ENCODE assay signal across 8 cellular contexts in the genomic region with DNA sequence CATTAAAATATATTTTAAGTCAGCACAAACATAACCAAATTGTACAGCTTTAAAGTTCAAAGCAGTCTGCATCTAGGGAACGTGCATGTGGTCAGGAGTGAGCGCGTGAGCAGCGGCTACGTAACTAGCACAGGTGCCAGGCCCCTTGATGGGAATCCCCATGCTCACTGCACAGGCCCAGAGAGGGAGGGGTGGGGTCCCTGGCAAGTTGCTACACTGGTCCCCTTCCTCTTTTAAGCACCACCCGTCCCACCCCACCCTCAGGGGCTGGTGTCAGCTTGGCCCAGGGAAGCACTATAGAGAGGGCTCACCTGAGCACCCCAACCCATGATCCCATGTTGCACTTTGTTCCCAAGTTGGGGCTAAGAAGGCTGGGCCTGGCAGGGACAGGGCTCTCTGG. TPM values are rescaled to one million over a fixed set of nuclear protein-coding genes. Genes with fewer than 3 reads are reported as not detected.
DNase-seq lines count a peak whose midpoint lies in the region; ATAC-seq and TF ChIP-seq lines count a peak whose summit lies in the region.

No MANE protein-coding gene starts in this region.

- no peaks in the 10 kb centered on the region for H3K27me3 ChIP-seq in Loucy (ENCODE audit: insufficient read depth, low read length, poor library complexity, severe bottlenecking)
- no peaks in the 10 kb centered on the region for H3K27me3 ChIP-seq in mammary epithelial cell (ENCODE audit: insufficient read depth, low read length)
- H3K27me3 ChIP-seq in mesenchymal stem cell (ENCODE audit: control insufficient read depth in 1 of 2, insufficient read depth in 1 of 2, low read length in 2 of 2), result no peaks in the 10 kb centered on the region

- H3K4me1 Mint-ChIP-seq in CD14-positive monocyte, result peaks cover 24% of the 10 kb centered on the region

- in situ Hi-C loops in mammary epithelial cell (cut with MboI; ENCODE audit: low sequenced_read_pairs in 2 of 2), result no loop called here

- 10% methylated on average over 6 of the region's 6 CpGs for WGBS in mammary epithelial cell (ENCODE audit: low coverage, missing lambda C conversion rate)
- 69% methylated on average over 6 of the region's 6 CpGs for WGBS in mesenchymal stem cell

- no peak overlapping the region for H2BK5ac ChIP-seq in mesenchymal stem cell (ENCODE audit: low read depth, low read length, poor library complexity, severe bottlenecking)

- H3K4me1 ChIP-seq in Loucy (ENCODE audit: insufficient read depth, low read length, poor library complexity, severe bottlenecking), result peaks cover 17% of the 10 kb centered on the region
- H3K4me1 ChIP-seq in mammary epithelial cell (ENCODE audit: insufficient read depth, low read length), result peaks cover 19% of the 10 kb centered on the region
- H3K4me1 ChIP-seq in mesenchymal stem cell (ENCODE audit: control insufficient read depth, insufficient read depth, low read depth, low read length), result peaks cover 24% of the 10 kb centered on the region

- H3K4ac ChIP-seq in mesenchymal stem cell (ENCODE audit: low read depth in 1 of 2, low read length in 2 of 2), result peak overlapping the region in 1 of 2 experiments; percentile 92

- H3F3A ChIP-seq in Loucy (ENCODE audit: low read depth), result no peaks in the 10 kb centered on the region

- CTCF ChIA-PET in mammary epithelial cell (lab: Charles Lee; ENCODE audit: low non-redundant PET), result no interaction called here

- peak overlapping the region; percentile 95 for H3K9ac ChIP-seq in Loucy (ENCODE audit: low read depth, low read length, poor library complexity, severe bottlenecking)
- peak overlapping the region; percentile 86 for H3K9ac ChIP-seq in mammary epithelial cell (ENCODE audit: insufficient read depth, low read length)
- H3K9ac ChIP-seq in mesenchymal stem cell (ENCODE audit: low read length), result peak overlapping the region; percentile 98

- H3K9me3 Mint-ChIP-seq in CD14-positive monocyte, result no peaks in the 10 kb centered on the region

- dilution Hi-C loops in mammary epithelial cell (cut with HindIII; ENCODE audit: low sequenced_read_pairs), result no loop called here

- peak overlapping the region in 1 of 2 experiments; percentile 38 for H2BK12ac ChIP-seq in mesenchymal stem cell (ENCODE audit: low read length in 2 of 2)

- H3K79me1 ChIP-seq in mesenchymal stem cell (replicated peaks; ENCODE audit: low read length, poor library complexity, severe bottlenecking), result peaks cover 36% of the 10 kb centered on the region

- H3K23ac ChIP-seq in mesenchymal stem cell (ENCODE audit: low read length in 2 of 2), result peak overlapping the region in 1 of 2 experiments; percentile 29

- H3K27ac Mint-ChIP-seq in CD14-positive monocyte, result peak overlapping the region; percentile 90 to 97 (median 95)

- H3K9me3 ChIP-seq in Loucy (ENCODE audit: insufficient read depth, low read depth, low read length) (no peaks in the 10 kb centered on the region), mammary epithelial cell (replicated peaks; ENCODE audit: insufficient read depth, low read length) (no peaks in the 10 kb centered on the region), mesenchymal stem cell (ENCODE audit: control insufficient read depth, low read length) (no peaks in the 10 kb centered on the region)

- intact Hi-C loops in CD14-positive monocyte (cut with micrococcal nuclease), result loop anchor here (5.0 to 10.0 kb wide), 3 partner anchors 50 to 63 kb away; partner anchors contain the start of genes APEH (in 2 of the 2) and IP6K1 (in 2 of the 2)
- intact Hi-C loops in mammary epithelial cell (cut with micrococcal nuclease), result loop anchor here (5.0 kb wide), 1 partner anchor 183 kb away; no protein-coding TSS in a partner anchor

- peak overlapping the region; percentile 45 for H2AK5ac ChIP-seq in mesenchymal stem cell (ENCODE audit: low read length, severe bottlenecking)

- peak overlapping the region; percentile 95 for H3K4me2 ChIP-seq in Loucy (ENCODE audit: low read depth, low read length, poor library complexity, severe bottlenecking)
- peak overlapping the region; percentile 99 for H3K4me2 ChIP-seq in mammary epithelial cell (ENCODE audit: insufficient read depth, low read depth, low read length)
- peak overlapping the region; percentile 84 for H3K4me2 ChIP-seq in mesenchymal stem cell (ENCODE audit: low read length, poor library complexity, severe bottlenecking)

- peak overlapping the region; percentile 87 to 95 for H3K4me3 Mint-ChIP-seq in CD14-positive monocyte

- H3K36me3 ChIP-seq in Loucy (ENCODE audit: insufficient read depth, low read length) (peaks cover 27% of the 10 kb centered on the region; the same call in 1 of the 2 replicates), mammary epithelial cell (ENCODE audit: insufficient read depth, low read length) (peaks cover 6% of the 10 kb centered on the region), mesenchymal stem cell (ENCODE audit: control insufficient read depth in 1 of 2, insufficient read depth in 2 of 2, low read depth in 1 of 2, low read length in 2 of 2) (peaks cover 62 to 66% of the 10 kb centered on the region in 2 experiments)

- H3K36me3 Mint-ChIP-seq in CD14-positive monocyte, result peaks cover 38 to 59% of the 10 kb centered on the region in 2 donors

- H4K20me1 ChIP-seq in Loucy (ENCODE audit: insufficient read depth, low read length, poor library complexity, severe bottlenecking) (peaks cover 14% of the 10 kb centered on the region), mammary epithelial cell (ENCODE audit: insufficient read depth, low read length) (no peaks in the 10 kb centered on the region)

- H2AFZ ChIP-seq in Loucy (ENCODE audit: low read length), result peak overlapping the region; percentile 95
- no peak overlapping the region for H2AFZ ChIP-seq in mammary epithelial cell (ENCODE audit: low read depth, low read length)
- H2AFZ ChIP-seq in mesenchymal stem cell (ENCODE audit: low read depth, low read length), result no peak overlapping the region

- no TSS peak for BruUV-seq in mammary epithelial cell (replicated peaks; lab: Mats Ljungman, UMichigan)

- no peak overlapping the region for H2BK120ac ChIP-seq in mesenchymal stem cell (ENCODE audit: low read depth, low read length)

- ATAC-seq in HG02870 (IDR thresholded peaks at IDR 0.05; ENCODE audit: unreplicated experiment), result no peak
- ATAC-seq in GM18867 (IDR thresholded peaks at IDR 0.05; ENCODE audit: unreplicated experiment), result no peak
- no peak for ATAC-seq in HG03460 (IDR thresholded peaks at IDR 0.05; ENCODE audit: unreplicated experiment)

- H3K18ac ChIP-seq in mesenchymal stem cell (ENCODE audit: low read depth in 1 of 2, low read length in 2 of 2), result no peak overlapping the region

- H4K91ac ChIP-seq in mesenchymal stem cell (ENCODE audit: low read length), result no peak overlapping the region

- no peak overlapping the region for H2BK15ac ChIP-seq in mesenchymal stem cell (ENCODE audit: low read depth, poor library complexity, severe bottlenecking)

- H3K9me2 ChIP-seq in Loucy (replicated peaks; ENCODE audit: low read depth, low read length), result no peaks in the 10 kb centered on the region

- peak overlapping the region; percentile 71 for H4K8ac ChIP-seq in mesenchymal stem cell (ENCODE audit: low read length)

- TF ChIP-seq CTCF in CD14-positive monocyte (IDR thresholded peaks at IDR 0.05) (no peak), Loucy (conservative IDR thresholded peaks at IDR 0.05; ENCODE audit: low read length) (no peak), mammary epithelial cell (conservative IDR thresholded peaks at IDR 0.05 in 1 of 2, IDR thresholded peaks at IDR 0.05 in 1 of 2; ENCODE audit: extremely low read depth in 1 of 2, insufficient read depth in 1 of 2, low read depth in 1 of 2, low read length in 2 of 2) (no peak)

- peaks cover 19% of the 10 kb centered on the region for H3K79me2 ChIP-seq in Loucy (ENCODE audit: insufficient read depth, low read length)
- H3K79me2 ChIP-seq in mammary epithelial cell (ENCODE audit: insufficient read depth, low read length), result peaks cover 22% of the 10 kb centered on the region

- H3K27ac ChIP-seq in mammary epithelial cell (ENCODE audit: insufficient read depth, low read depth, low read length), result peak overlapping the region; percentile 92
- peak overlapping the region; percentile 64 for H3K27ac ChIP-seq in mesenchymal stem cell (ENCODE audit: low read length, poor library complexity, severe bottlenecking)

- no peak overlapping the region for H3K14ac ChIP-seq in mesenchymal stem cell (ENCODE audit: low read length in 2 of 2)

- DNase-seq in CD14-positive monocyte (ENCODE audit: low spot score) (no peak), mammary epithelial cell (no peak), mesenchymal stem cell (no peak), nucleus accumbens (lab: John Stamatoyannopoulos, UW) (no peak)

- H3K27me3 Mint-ChIP-seq in CD14-positive monocyte (ENCODE audit: low read depth in 3 of 3), result no peaks in the 10 kb centered on the region

- H3K4me3 ChIP-seq in Loucy (ENCODE audit: low read length, poor library complexity, severe bottlenecking) (peak overlapping the region; percentile 89), mammary epithelial cell (replicated peaks in 1 of 3; ENCODE audit: insufficient read depth in 1 of 3, low read depth in 2 of 3, low read length in 3 of 3) (peak overlapping the region; percentile 51 to 59 (median 57)), mesenchymal stem cell (ENCODE audit: insufficient read depth in 1 of 2, low read depth in 1 of 2, low read length in 2 of 2) (peak overlapping the region in 1 of 2 experiments; percentile 79)

RNA-seq across cellular contexts. Expression of gene GMPPB, which starts 0.8 kb away (rescaled TPM):
- polyA plus RNA-seq in CD14-positive monocyte, result 10 to 100 TPM; 14.7 to 17.6 TPM
- 10 to 100 TPM; 19.2 to 38.4 TPM for total RNA-seq in mammary epithelial cell
- 40.7 TPM for polyA plus RNA-seq in mammary epithelial cell
- 48.7 TPM for polyA minus RNA-seq in mammary epithelial cell
- 16.4 TPM for polyA plus RNA-seq in mesenchymal stem cell (2013, experiment 1 of 2)
- polyA plus RNA-seq in mesenchymal stem cell (2013, experiment 2 of 2), result 16.4 TPM

RNA-seq across cellular contexts. Expression of gene AMIGO3, which starts 5.1 kb away (rescaled TPM):
- polyA plus RNA-seq in CD14-positive monocyte (not detected), mammary epithelial cell (not detected)
- total RNA-seq in mammary epithelial cell, result under 1 TPM in 1 of 2 donors, not detected in 1; 0.50 TPM
- polyA minus RNA-seq in mammary epithelial cell, result 2.1 TPM
- 1.2 TPM for polyA plus RNA-seq in mesenchymal stem cell (2013, experiment 1 of 2)
- 1.2 TPM for polyA plus RNA-seq in mesenchymal stem cell (2013, experiment 2 of 2)

RNA-seq across cellular contexts. Expression of gene RNF123, which starts 35.2 kb away (rescaled TPM):
- polyA plus RNA-seq in CD14-positive monocyte (10 to 100 TPM; 11.1 to 15.7 TPM), mammary epithelial cell (34.0 TPM)
- 10 to 100 TPM; 27.7 to 41.5 TPM for total RNA-seq in mammary epithelial cell
- polyA minus RNA-seq in mammary epithelial cell, result 54.0 TPM
- 24.4 TPM for polyA plus RNA-seq in mesenchymal stem cell (2013, experiment 1 of 2)
- polyA plus RNA-seq in mesenchymal stem cell (2013, experiment 2 of 2), result 22.4 TPM

RNA-seq across cellular contexts. Expression of gene MST1, which starts 35.3 kb away (rescaled TPM):
- polyA plus RNA-seq in CD14-positive monocyte (under 1 TPM in 1 of 2 donors, not detected in 1; 0.28 TPM), mammary epithelial cell (5.5 TPM)
- total RNA-seq in mammary epithelial cell, result 10 to 100 TPM in 1 of 2 donors, 1 to 10 TPM in 1; 8.3 to 13.6 TPM
- not detected for polyA minus RNA-seq in mammary epithelial cell
- polyA plus RNA-seq in mesenchymal stem cell (2013, experiment 1 of 2), result 7.8 TPM
- polyA plus RNA-seq in mesenchymal stem cell (2013, experiment 2 of 2), result 7.5 TPM

RNA-seq across cellular contexts. Expression of gene APEH, which starts 50.4 kb away (rescaled TPM):
- polyA plus RNA-seq in CD14-positive monocyte (100 to 1,000 TPM in 1 of 2 donors, 10 to 100 TPM in 1; 92.6 to 105 TPM), mammary epithelial cell (188 TPM)
- 100 to 1,000 TPM; 130 to 183 TPM for total RNA-seq in mammary epithelial cell
- 270 TPM for polyA minus RNA-seq in mammary epithelial cell
- 46.0 TPM for polyA plus RNA-seq in mesenchymal stem cell (2013, experiment 1 of 2)
- 44.5 TPM for polyA plus RNA-seq in mesenchymal stem cell (2013, experiment 2 of 2)
